Comparison of ENCODE assay signal across 18 cellular contexts in genomic region chr6:168217880-168218537, GRCh38.
DNase-seq lines count a peak whose midpoint lies in the region; TF ChIP-seq lines count a peak whose summit lies in the region.
"Had no signal": no experiment of that assay in that cellular context is flagged by ENCODE, and none has a peak within 500 bp of the region (broad histone marks: within the 10 kb centered on the region; RNA-seq: fewer than 3 reads in every experiment).

No MANE protein-coding gene starts in this region.

- H3K4me3 ChIP-seq in OCI-LY3 (ENCODE audit: low read length) (peak overlapping the region; percentile 66), Caco-2 (ENCODE audit: low read depth, low read length) (no peak overlapping the region)
- H3K4me3 ChIP-seq: dorsolateral prefrontal cortex, stomach had no signal

- no peak overlapping the region for H3K9ac ChIP-seq in OCI-LY3 (ENCODE audit: low read length)

- no peaks in the 10 kb centered on the region for H3K27me3 Mint-ChIP-seq in osteocyte (ENCODE audit: unreplicated experiment)
- H3K27me3 Mint-ChIP-seq in Caco-2 (ENCODE audit: insufficient read depth, unreplicated experiment), result no peaks in the 10 kb centered on the region
- H3K27me3 Mint-ChIP-seq: activated CD4-positive, alpha-beta T cell treated with anti-CD3 and anti-CD28 coated beads, Interleukin-2, amount 10 ng/mL, durations not matched to agents 24 days and 14 days had no signal

- no peaks in the 10 kb centered on the region for H3K36me3 ChIP-seq in OCI-LY3 (replicated peaks; ENCODE audit: low read depth, low read length)
- H3K36me3 ChIP-seq in Caco-2 (ENCODE audit: control insufficient read depth, insufficient read depth, low read length), result no peaks in the 10 kb centered on the region
- H3K36me3 ChIP-seq: BE2C, stomach had no signal

- H3K27me3 ChIP-seq in OCI-LY3 (ENCODE audit: low read depth, low read length) (peaks cover 22% of the 10 kb centered on the region), Caco-2 (replicated peaks; ENCODE audit: control insufficient read depth, insufficient read depth, low read length) (no peaks in the 10 kb centered on the region; the same call in 1 of the 2 replicates)
- H3K27me3 ChIP-seq: BE2C had no signal

- intact Hi-C loops in Caco-2 (cut with micrococcal nuclease; ENCODE audit: unreplicated experiment), result no loop called here

- no peak overlapping the region for H3K4me3 Mint-ChIP-seq in osteocyte (ENCODE audit: unreplicated experiment)
- no peak overlapping the region for H3K4me3 Mint-ChIP-seq in Caco-2 (ENCODE audit: unreplicated experiment)
- H3K4me3 Mint-ChIP-seq: activated CD4-positive, alpha-beta T cell treated with anti-CD3 and anti-CD28 coated beads, Interleukin-2, amount 10 ng/mL, durations not matched to agents 24 days and 14 days; H9; memory B cell; naive B cell had no signal

- no peaks in the 10 kb centered on the region for H3K9me3 ChIP-seq in OCI-LY3 (ENCODE audit: insufficient read depth, low read length)
- no peaks in the 10 kb centered on the region for H3K9me3 ChIP-seq in Caco-2
- H3K9me3 ChIP-seq: BE2C, stomach had no signal

- H3K9me3 Mint-ChIP-seq in osteocyte (ENCODE audit: unreplicated experiment), result no peaks in the 10 kb centered on the region
- no peaks in the 10 kb centered on the region for H3K9me3 Mint-ChIP-seq in Caco-2 (ENCODE audit: unreplicated experiment)
- H3K9me3 Mint-ChIP-seq: activated CD4-positive, alpha-beta T cell treated with anti-CD3 and anti-CD28 coated beads, Interleukin-2, amount 10 ng/mL, durations not matched to agents 24 days and 14 days; H9; memory B cell had no signal

- H3K27ac Mint-ChIP-seq in osteocyte (ENCODE audit: unreplicated experiment), result peak overlapping the region; percentile 85
- H3K27ac Mint-ChIP-seq in Caco-2 (ENCODE audit: unreplicated experiment), result no peak overlapping the region
- H3K27ac Mint-ChIP-seq: activated CD4-positive, alpha-beta T cell treated with anti-CD3 and anti-CD28 coated beads, Interleukin-2, amount 10 ng/mL, durations not matched to agents 24 days and 14 days; H9; memory B cell; naive B cell had no signal

- TF ChIP-seq CTCF in OCI-LY3 (IDR thresholded peaks at IDR 0.05; ENCODE audit: low read depth, low read length), result no peak
- TF ChIP-seq CTCF in osteocyte (IDR thresholded peaks at IDR 0.05), result no peak
- no peak for TF ChIP-seq CTCF in Caco-2 (IDR thresholded peaks at IDR 0.05; ENCODE audit: insufficient read depth in 1 of 2, low read depth in 1 of 2, low read length in 1 of 2, severe bottlenecking in 1 of 2, unreplicated experiment in 1 of 2)

- H3K4me2 ChIP-seq in OCI-LY3 (ENCODE audit: low read length), result peak overlapping the region; percentile 93

- H3K79me2 ChIP-seq in OCI-LY3 (ENCODE audit: low read length), result no peaks in the 10 kb centered on the region

- DNase-seq in NCI-H1436 (lab: John Stamatoyannopoulos, UW) (peak; percentile 22), NCI-H1436 treated with DMSO at 0.1 percent for 48 hours (lab: John Stamatoyannopoulos, UW) (no peak), NCI-H187 treated with DMSO at 0.1 percent for 48 hours (lab: John Stamatoyannopoulos, UW) (peak; percentile 77), osteocyte (ENCODE audit: extremely low spot score, unreplicated experiment) (no peak), Caco-2 (no peak), 8988T (no peak)
- no peak for DNase-seq in activated naive CD4-positive, alpha-beta T cell treated with anti-CD3 and anti-CD28 coated beads, Interleukin-2, amount 50 U/mL, for 16 hours
- DNase-seq: activated CD4-positive, alpha-beta T cell treated with anti-CD3 and anti-CD28 coated beads, Interleukin-2, amount 10 ng/mL, durations not matched to agents 24 days and 14 days; activated effector memory CD4-positive, alpha-beta T cell treated with anti-CD3 and anti-CD28 coated beads, Interleukin-2, amount 50 U/mL, for 16 hours; BE2C; naive B cell; NCI-H2081; stomach had no signal

- no peak overlapping the region for H2AFZ ChIP-seq in OCI-LY3 (ENCODE audit: low read depth, low read length)

- CTCF ChIA-PET in Caco-2 (lab: Charles Lee), result no interaction called here

- H3K4me1 Mint-ChIP-seq in osteocyte (ENCODE audit: unreplicated experiment), result peaks cover 61% of the 10 kb centered on the region
- H3K4me1 Mint-ChIP-seq in Caco-2 (ENCODE audit: low read depth, unreplicated experiment), result no peaks in the 10 kb centered on the region
- H3K4me1 Mint-ChIP-seq: memory B cell, naive B cell had no signal

- no peaks in the 10 kb centered on the region for H4K20me1 ChIP-seq in OCI-LY3 (ENCODE audit: insufficient read depth, low read length)

- no peak overlapping the region for H3K27ac ChIP-seq in OCI-LY3 (ENCODE audit: low read length)
- H3K27ac ChIP-seq: dorsolateral prefrontal cortex, epithelial cell of prostate, stomach had no signal

- no peaks in the 10 kb centered on the region for H3K36me3 Mint-ChIP-seq in osteocyte (ENCODE audit: unreplicated experiment)
- H3K36me3 Mint-ChIP-seq in Caco-2 (ENCODE audit: insufficient read depth, unreplicated experiment), result no peaks in the 10 kb centered on the region
- H3K36me3 Mint-ChIP-seq: memory B cell, naive B cell had no signal

- POLR2A ChIA-PET in Caco-2 (lab: Charles Lee), result no interaction called here

- BruUV-seq in Caco-2 (replicated peaks; lab: Mats Ljungman, UMichigan), result no TSS peak

- H3K4me1 ChIP-seq in OCI-LY3 (ENCODE audit: low read length), result peaks cover 18% of the 10 kb centered on the region
- H3K4me1 ChIP-seq in Caco-2, result no peaks in the 10 kb centered on the region
- H3K4me1 ChIP-seq: BE2C, stomach had no signal

Comparison
In these comparisons a context has a peak if more than half of its experiments do, and no peak if none do; other contexts are left out.
1. DNase-seq: peak in NCI-H1436 (single experiment) and NCI-H187 treated with DMSO at 0.1 percent for 48 hours (single experiment); none in NCI-H1436 treated with DMSO at 0.1 percent for 48 hours (single experiment), osteocyte (single experiment), Caco-2 (0 of 2), 8988T (single experiment) and activated naive CD4-positive, alpha-beta T cell treated with anti-CD3 and anti-CD28 coated beads, Interleukin-2, amount 50 U/mL, for 16 hours (single experiment).